34 cellular contexts compared by ENCODE assay signal in the genomic region with DNA sequence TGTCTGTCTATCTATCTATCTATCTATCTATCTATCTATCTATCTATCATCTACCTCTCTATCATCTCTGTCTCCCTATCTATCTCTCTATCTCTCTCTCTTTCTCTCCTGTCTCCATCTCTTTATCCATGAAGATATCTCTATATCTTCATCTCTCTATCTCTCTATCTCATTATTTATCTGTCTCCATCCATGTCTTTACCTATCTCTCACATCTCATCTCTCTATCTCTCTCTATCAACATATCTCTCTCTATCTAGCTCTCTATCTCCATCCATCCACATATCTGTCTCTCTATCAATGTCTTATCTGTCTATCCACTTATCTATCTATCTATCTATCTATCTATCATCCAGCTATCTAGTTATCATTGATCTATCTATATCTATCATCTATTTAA.
"Had no signal": no experiment of that assay in that cellular context is flagged by ENCODE, and none has a peak within 500 bp of the region (broad histone marks: within the 10 kb centered on the region; RNA-seq: fewer than 3 reads in every experiment).

No MANE protein-coding gene starts in this region.

- ATAC-seq: activated naive CD4-positive, alpha-beta T cell treated with anti-CD3 and anti-CD28 coated beads, Interleukin-2, amount 50 U/mL, for 72 hours; activated naive CD8-positive, alpha-beta T cell treated with anti-CD3 and anti-CD28 coated beads, Interleukin-2, amount 50 U/mL, for 24 hours; activated T-cell treated with anti-CD3 and anti-CD28 coated beads, Interleukin-2, amount 50 U/mL, for 4 hours; activated T-cell treated with anti-CD3 and anti-CD28 coated beads, Interleukin-2, amount 50 U/mL, for 72 hours; activated T-helper 17 cell treated with anti-CD3 and anti-CD28 coated beads, Interleukin-2, amount 50 U/mL, for 72 hours; body of pancreas had no signal

- H3K4me3 ChIP-seq: adrenal gland, ascending aorta, body of pancreas, breast epithelium, cardiac muscle cell had no signal

- FAIRE-seq: astrocyte, bronchial epithelial cell had no signal

- H3K36me3 ChIP-seq: adrenal gland, ascending aorta, brain microvascular endothelial cell, breast epithelium, cardiac muscle cell had no signal

- H3K9me3 ChIP-seq: adrenal gland, ascending aorta, body of pancreas, breast epithelium had no signal

- H3K27ac ChIP-seq: adrenal gland, ascending aorta, body of pancreas, brain microvascular endothelial cell, breast epithelium, cardiac muscle cell had no signal

- H3K4me1 ChIP-seq: adrenal gland, ascending aorta, body of pancreas, breast epithelium had no signal

- H3K27me3 ChIP-seq: adrenal gland, ascending aorta, body of pancreas, brain microvascular endothelial cell, breast epithelium, cardiac muscle cell had no signal

- DNase-seq: activated effector memory CD4-positive, alpha-beta T cell treated with anti-CD3 and anti-CD28 coated beads, Interleukin-2, amount 50 U/mL, for 16 hours; activated effector memory CD4-positive, alpha-beta T cell treated with Interleukin-2 at 50 U/mL for 16 hours; activated gamma-delta T cell; activated gamma-delta T cell treated with Interleukin-2 at 50 U/mL for 16 hours; activated naive CD4-positive, alpha-beta T cell; activated naive CD4-positive, alpha-beta T cell treated with anti-CD3 and anti-CD28 coated beads for 36 hours; activated naive CD4-positive, alpha-beta T cell treated with anti-CD3 and anti-CD28 coated beads, Interleukin-2, amount 10 ng/mL, durations not matched to agents 7 days and 5 days; activated naive CD4-positive, alpha-beta T cell treated with anti-CD3 and anti-CD28 coated beads, Interleukin-2, amount 50 U/mL, for 16 hours; activated naive CD4-positive, alpha-beta T cell treated with Interleukin-2 at 50 U/mL for 16 hours; activated naive CD8-positive, alpha-beta T cell treated with anti-CD3 and anti-CD28 coated beads for 36 hours; activated naive CD8-positive, alpha-beta T cell treated with anti-CD3 and anti-CD28 coated beads, Interleukin-2, amount 10 ng/mL, durations not matched to agents 7 days and 5 days; activated naive CD8-positive, alpha-beta T cell treated with anti-CD3 and anti-CD28 coated beads, Interleukin-2, amount 50 U/mL, for 24 hours; activated T-cell treated with anti-CD3 and anti-CD28 coated beads, Interleukin-2, amount 50 U/mL, for 1 hour; activated T-cell treated with anti-CD3 and anti-CD28 coated beads, Interleukin-2, amount 50 U/mL, for 24 hours; activated T-cell treated with anti-CD3 and anti-CD28 coated beads, Interleukin-2, amount 50 U/mL, for 4 hours; activated T-cell treated with anti-CD3 and anti-CD28 coated beads, Interleukin-2, amount 50 U/mL, for 48 hours; activated T-cell treated with anti-CD3 and anti-CD28 coated beads, Interleukin-2, amount 50 U/mL, for 72 hours; amniotic stem cell; amygdala; anterior cingulate cortex; aorta; body of pancreas; brain microvascular endothelial cell; caudate nucleus; central memory CD4-positive, alpha-beta T cell; cerebellar nuclear complex had no signal
